12 cellular contexts compared by ENCODE assay signal in the genomic region with DNA sequence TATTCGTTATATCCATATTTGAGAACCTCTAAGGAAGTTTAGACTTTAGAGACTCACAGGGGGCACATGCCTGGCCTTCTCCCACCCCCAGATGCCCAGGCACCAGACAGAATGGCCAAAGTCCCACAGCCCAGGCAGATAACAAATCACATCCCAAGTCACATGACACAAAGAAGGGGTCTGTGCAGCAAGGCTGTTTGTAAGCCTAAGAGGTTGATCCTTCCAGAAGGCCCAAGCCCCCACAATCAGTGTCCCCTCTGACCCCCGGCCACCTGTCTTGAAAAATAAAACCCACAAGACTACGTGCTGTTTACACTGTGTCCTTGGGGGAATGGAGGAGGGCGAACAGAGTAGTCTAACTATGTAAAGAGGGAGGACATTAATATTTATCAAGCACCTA. TPM values are rescaled to one million over a fixed set of nuclear protein-coding genes. Genes with fewer than 3 reads are reported as not detected.
A peak's percentile ranks its signal among the peaks of the same experiment; 100 is the strongest.
DNase-seq lines count a peak whose midpoint lies in the region; ATAC-seq, FAIRE-seq and TF ChIP-seq lines count a peak whose summit lies in the region.
"Had no signal": no experiment of that assay in that cellular context is flagged by ENCODE, and none has a peak within 500 bp of the region (broad histone marks: within the 10 kb centered on the region; RNA-seq: fewer than 3 reads in every experiment).

No MANE protein-coding gene starts in this region.

- POLR2A ChIA-PET in GM12878 (lab: Charles Lee): interaction anchor here (1.4 kb wide), 1 partner anchor 58 kb away, joined by 3 read pairs; no protein-coding TSS in a partner anchor

- SMC1A ChIA-PET in GM12878 (lab: Charles Lee; ENCODE audit: uncharacterized antibody, unreplicated experiment): interaction anchor here (1.2 to 17.6 kb wide), 2 partner anchors 23 to 59 kb away, joined by 4 to 416 read pairs; no protein-coding TSS in a partner anchor

- ATAC-seq in left cardiac atrium (no peak), GM12878 (no peak)
- ATAC-seq: activated CD8-positive, alpha-beta memory T cell treated with anti-CD3 and anti-CD28 coated beads, Interleukin-2, amount 10 ng/mL, durations not matched to agents 7 days and 5 days had no signal

- H3K27me3 ChIP-seq in cardiac muscle cell: no peaks in the 10 kb centered on the region
- H3K27me3 ChIP-seq in GM12878 (replicated peaks in 1 of 2; ENCODE audit: control insufficient read depth in 2 of 2, insufficient read depth in 2 of 2, low read length in 1 of 2): no peaks in the 10 kb centered on the region
- H3K27me3 ChIP-seq in mucosa of stomach (ENCODE audit: control insufficient read depth, insufficient read depth, low read length): no peaks in the 10 kb centered on the region
- no peaks in the 10 kb centered on the region for H3K27me3 ChIP-seq in tibial nerve
- no peaks in the 10 kb centered on the region for H3K27me3 ChIP-seq in suprapubic skin

- TF ChIP-seq CTCF in cardiac muscle cell (IDR thresholded peaks at IDR 0.05; ENCODE audit: low read depth, low read length) (no peak), GM12878 (IDR thresholded peaks at IDR 0.05 in 2 of 3, conservative IDR thresholded peaks at IDR 0.05 in 1 of 3; ENCODE audit: control insufficient read depth in 2 of 3, extremely low read depth in 1 of 3, insufficient read depth in 1 of 3, low read depth in 3 of 3, low read length in 3 of 3) (no peak), tibial nerve (IDR thresholded peaks at IDR 0.05) (no peak), suprapubic skin (IDR thresholded peaks at IDR 0.05) (no peak), D721Med (IDR thresholded peaks at IDR 0.05; ENCODE audit: insufficient read depth, missing control alignments) (no peak)

- TF ChIP-seq POLR2A in GM12878 (IDR thresholded peaks at IDR 0.05; ENCODE audit: low read depth, low read length) (no peak), tibial nerve (IDR thresholded peaks at IDR 0.05) (no peak), suprapubic skin (IDR thresholded peaks at IDR 0.05) (no peak), erythroblast (IDR thresholded peaks at IDR 0.05; ENCODE audit: low read length) (no peak)

- peak overlapping the region; percentile 93 for H3K4me2 ChIP-seq in GM12878 (ENCODE audit: control insufficient read depth, insufficient read depth)

- 76% methylated on average over 4 of the region's 4 CpGs for WGBS in GM12878 (ENCODE audit: insufficient coverage, insufficient replicate concordance, low lambda C conversion rate, missing lambda C conversion rate)
- WGBS in tibial nerve, 2 donors: 17 to 27% methylated on average over 4 of the region's 4 CpGs
- 41% methylated on average over 4 of the region's 4 CpGs for WGBS in suprapubic skin

- H2AFZ ChIP-seq in GM12878 (ENCODE audit: control insufficient read depth, low read depth, low read length): no peak overlapping the region

- FAIRE-seq in GM12878 (lab: Jason Lieb, UNC): no peak
- FAIRE-seq in D721Med (lab: Jason Lieb, UNC): no peak
- FAIRE-seq: bronchial epithelial cell had no signal

- no peak for TF ChIP-seq RAD21 in GM12878 (IDR thresholded peaks at IDR 0.05; ENCODE audit: insufficient read depth, low read depth, low read length)

- H3K79me2 ChIP-seq in GM12878 (ENCODE audit: control insufficient read depth, insufficient read depth, low read length): peaks cover 94% of the 10 kb centered on the region

- DNase-seq in cardiac muscle cell (ENCODE audit: low read depth in 1 of 2, low spot score in 1 of 2) (no peak), left cardiac atrium (no peak), GM12878 (ENCODE audit: low read depth, low spot score) (no peak), tibial nerve (ENCODE audit: low spot score in 2 of 2) (no peak), suprapubic skin (ENCODE audit: low spot score in 2 of 2) (no peak), erythroblast (lab: John Stamatoyannopoulos, UW) (no peak), D721Med (ENCODE audit: insufficient read length, low spot score) (no peak)
- DNase-seq: activated CD8-positive, alpha-beta memory T cell treated with anti-CD3 and anti-CD28 coated beads, Interleukin-2, amount 10 ng/mL, durations not matched to agents 7 days and 5 days; midbrain had no signal

- no peaks in the 10 kb centered on the region for H3K9me3 ChIP-seq in cardiac muscle cell (ENCODE audit: low read depth)
- no peaks in the 10 kb centered on the region for H3K9me3 ChIP-seq in GM12878 (replicated peaks; ENCODE audit: control insufficient read depth, insufficient read depth, low read length)
- no peaks in the 10 kb centered on the region for H3K9me3 ChIP-seq in mucosa of stomach (ENCODE audit: control insufficient read depth, low read length)
- H3K9me3 ChIP-seq in tibial nerve: no peaks in the 10 kb centered on the region
- H3K9me3 ChIP-seq in suprapubic skin: no peaks in the 10 kb centered on the region

- TF ChIP-seq EP300 in GM12878 (IDR thresholded peaks at IDR 0.05; ENCODE audit: borderline replicate concordance in 1 of 2, control insufficient read depth in 1 of 2, low read depth in 2 of 2, low read length in 2 of 2) (no peak), tibial nerve (IDR thresholded peaks at IDR 0.05) (no peak), suprapubic skin (IDR thresholded peaks at IDR 0.05) (no peak)

- H3K4me1 ChIP-seq in cardiac muscle cell (ENCODE audit: low read depth) (peaks cover 79% of the 10 kb centered on the region), GM12878 (ENCODE audit: control insufficient read depth, insufficient read depth, low read length) (peaks cover 64% of the 10 kb centered on the region), mucosa of stomach (ENCODE audit: control insufficient read depth, insufficient read depth, low read length) (peaks cover 69% of the 10 kb centered on the region), tibial nerve (peaks cover 10 to 80% (median 77%) of the 10 kb centered on the region in 4 donors), suprapubic skin (peaks cover 83% of the 10 kb centered on the region)

- H4K20me1 ChIP-seq in GM12878 (ENCODE audit: control insufficient read depth, insufficient read depth): peaks cover 8% of the 10 kb centered on the region

- H3K27ac ChIP-seq in cardiac muscle cell (peak overlapping the region; percentile 87), GM12878 (ENCODE audit: control insufficient read depth, insufficient read depth) (no peak overlapping the region), tibial nerve (peak overlapping the region in 3 of 4 donors; percentile 17 to 100 (median 100)), suprapubic skin (no peak overlapping the region)
- H3K27ac ChIP-seq: C4-2B had no signal

- no peak overlapping the region for H3K9ac ChIP-seq in GM12878 (ENCODE audit: control insufficient read depth, insufficient read depth, low read length)
- H3K9ac ChIP-seq in mucosa of stomach (ENCODE audit: low read length): peak overlapping the region; percentile 14

- H3K4me3 ChIP-seq in cardiac muscle cell (no peak overlapping the region), GM12878 (no peak overlapping the region), mucosa of stomach (ENCODE audit: low read length) (no peak overlapping the region), tibial nerve (peak overlapping the region in 1 of 4 donors; percentile 93), suprapubic skin (no peak overlapping the region)

- no TSS peak for BruUV-seq in GM12878 (replicated peaks; lab: Mats Ljungman, UMichigan)

- intact Hi-C loops in left cardiac atrium (cut with DNase I): no loop called here
- intact Hi-C loops in GM12878 (cut with micrococcal nuclease; ENCODE audit: unreplicated experiment): no loop called here

- CTCF ChIA-PET in GM12878 (lab: Yijun Ruan, JAX): interaction anchor here (0.8 to 2.3 kb wide), 5 partner anchors 8 to 100 kb away, joined by 3 to 24 read pairs (median 3); a partner anchor contains a TSS

- H3K36me3 ChIP-seq in cardiac muscle cell: no peaks in the 10 kb centered on the region
- no peaks in the 10 kb centered on the region for H3K36me3 ChIP-seq in GM12878 (ENCODE audit: control insufficient read depth in 2 of 2, insufficient read depth in 2 of 2, low read length in 1 of 2)
- no peaks in the 10 kb centered on the region for H3K36me3 ChIP-seq in mucosa of stomach (ENCODE audit: control insufficient read depth, insufficient read depth, low read length)
- peaks cover 0 to 7% (median 0%) of the 10 kb centered on the region in 3 donors for H3K36me3 ChIP-seq in tibial nerve
- H3K36me3 ChIP-seq in suprapubic skin: no peaks in the 10 kb centered on the region

- in situ Hi-C loops in GM12878 (cut with MboI): no loop called here

- RAD21 ChIA-PET in GM12878 (lab: Charles Lee; ENCODE audit: unreplicated experiment): interaction anchor here (2.6 to 9.2 kb wide), 3 partner anchors 6 to 63 kb away, joined by 21 to 110 read pairs (median 88); no protein-coding TSS in a partner anchor

RNA-seq across cellular contexts. Expression of a gene that starts 5.1 kb away (rescaled TPM):
- total RNA-seq in cardiac muscle cell (103 and 105 TPM in 2 replicates), left cardiac atrium (10 to 100 TPM; 90.6 to 97.1 TPM), GM12878 (2014; rRNA removed) (65.8 and 73.1 TPM in 2 replicates), GM12878 (2014; rRNA removed; fragmentation: Illumina TruSeq; extraction: Trizol) (42.5 and 44.9 TPM in 2 replicates), GM12878 (2021) (98.2 and 99.5 TPM in 2 replicates), tibial nerve (100 to 1,000 TPM; 117 to 141 (median 123) TPM), suprapubic skin (100 to 1,000 TPM; 147 to 240 (median 215) TPM)
- polyA plus RNA-seq in cardiac muscle cell (82.9 and 108 TPM in 2 replicates), GM12878 (2011; rRNA removed) (55.8 and 82.2 TPM in 2 replicates), GM12878 (2014; fragmentation: Illumina TruSeq; extraction: Trizol) (60.8 and 79.9 TPM in 2 replicates), GM12878 (2014; fragmentation: Nextera tagmentation; extraction: Ambion mirVana) (10 to 100 TPM; 17.3 to 19.0 TPM), GM12878 (2014; rRNA removed) (72.6 and 76.7 TPM in 2 replicates), GM12878 (2016; fragmentation: Nextera tagmentation; extraction: Ambion mirVana) (10 to 100 TPM; 33.0 to 40.7 TPM)
- total RNA-seq in GM12878 (2013; cell fraction: nucleolus; rRNA removed): 60.6 and 61.3 TPM in 2 replicates
- polyA plus RNA-seq in GM12878 (2011; ENCODE audit: low read depth): 43.7 TPM
- polyA plus RNA-seq in GM12878 (2011; cell fraction: cytosol; rRNA removed): 107 and 130 TPM in 2 replicates
- polyA plus RNA-seq in GM12878 (2011; cell fraction: nucleus; rRNA removed): 96.3 and 105 TPM in 2 replicates
- polyA plus RNA-seq in GM12878 (2012): 55.5 and 61.5 TPM in 2 replicates
- 87.3 and 116 TPM in 2 replicates for polyA minus RNA-seq in GM12878 (2011; rRNA and poly(A)+ RNA removed)
- 35.7 and 38.5 TPM in 2 replicates for polyA minus RNA-seq in GM12878 (2011; cell fraction: cytosol; rRNA and poly(A)+ RNA removed)
- polyA minus RNA-seq in GM12878 (2011; cell fraction: nucleus; rRNA and poly(A)+ RNA removed): 43.9 and 46.0 TPM in 2 replicates

RNA-seq across cellular contexts. Expression of a gene that starts 22.9 kb away (rescaled TPM):
- total RNA-seq in cardiac muscle cell (1.6 TPM in 2 replicates), left cardiac atrium (1 to 10 TPM; 2.7 to 2.8 TPM), GM12878 (2014; rRNA removed) (0.71 and 0.79 TPM in 2 replicates), GM12878 (2014; rRNA removed; fragmentation: Illumina TruSeq; extraction: Trizol) (0.85 and 0.97 TPM in 2 replicates), GM12878 (2021) (0.48 and 1.1 TPM in 2 replicates), tibial nerve (1 to 10 TPM; 2.3 to 4.2 (median 3.3) TPM), suprapubic skin (10 to 100 TPM in 2 of 4 donors, 1 to 10 TPM in 2; 4.7 to 96.5 (median 10.0) TPM)
- polyA plus RNA-seq in cardiac muscle cell (1.7 and 2.9 TPM in 2 replicates), GM12878 (2011; rRNA removed) (0.42 and 0.49 TPM in 2 replicates), GM12878 (2014; fragmentation: Illumina TruSeq; extraction: Trizol) (0.93 and 1.5 TPM in 2 replicates), GM12878 (2014; fragmentation: Nextera tagmentation; extraction: Ambion mirVana) (under 1 TPM; 0.53 to 0.68 TPM), GM12878 (2014; rRNA removed) (0.76 and 1.5 TPM in 2 replicates), GM12878 (2016; fragmentation: Nextera tagmentation; extraction: Ambion mirVana) (under 1 TPM; 0.83 to 0.84 TPM)
- total RNA-seq in GM12878 (2013; cell fraction: nucleolus; rRNA removed): 1.3 and 1.6 TPM in 2 replicates
- 0.30 TPM for polyA plus RNA-seq in GM12878 (2011; ENCODE audit: low read depth)
- polyA plus RNA-seq in GM12878 (2011; cell fraction: cytosol; rRNA removed): 0.13 and 0.18 TPM in 2 replicates
- 1.7 and 1.9 TPM in 2 replicates for polyA plus RNA-seq in GM12878 (2011; cell fraction: nucleus; rRNA removed)
- 0.73 and 0.87 TPM in 2 replicates for polyA plus RNA-seq in GM12878 (2012)
- 0.66 and 0.77 TPM in 2 replicates for polyA minus RNA-seq in GM12878 (2011; rRNA and poly(A)+ RNA removed)
- polyA minus RNA-seq in GM12878 (2011; cell fraction: cytosol; rRNA and poly(A)+ RNA removed): not detected in 2 replicates
- 0.48 TPM in 1 of 2 replicates, not detected in the other for polyA minus RNA-seq in GM12878 (2011; cell fraction: nucleus; rRNA and poly(A)+ RNA removed)

RNA-seq across cellular contexts. Expression of a gene that starts 58.9 kb away (rescaled TPM):
- total RNA-seq in cardiac muscle cell (22.6 and 34.4 TPM in 2 replicates), left cardiac atrium (10 to 100 TPM; 29.2 to 38.1 TPM), GM12878 (2014; rRNA removed) (35.2 and 36.7 TPM in 2 replicates), GM12878 (2014; rRNA removed; fragmentation: Illumina TruSeq; extraction: Trizol) (35.1 and 38.9 TPM in 2 replicates), GM12878 (2021) (47.0 and 51.6 TPM in 2 replicates), tibial nerve (10 to 100 TPM; 13.5 to 23.2 (median 22.4) TPM), suprapubic skin (10 to 100 TPM; 19.6 to 35.4 (median 29.1) TPM)
- polyA plus RNA-seq in cardiac muscle cell (59.6 and 66.7 TPM in 2 replicates), GM12878 (2011; rRNA removed) (36.8 and 40.8 TPM in 2 replicates), GM12878 (2014; fragmentation: Illumina TruSeq; extraction: Trizol) (44.2 and 45.7 TPM in 2 replicates), GM12878 (2014; fragmentation: Nextera tagmentation; extraction: Ambion mirVana) (100 to 1,000 TPM; 113 to 132 TPM), GM12878 (2014; rRNA removed) (43.0 and 46.7 TPM in 2 replicates), GM12878 (2016; fragmentation: Nextera tagmentation; extraction: Ambion mirVana) (10 to 100 TPM; 96.6 to 96.8 TPM)
- total RNA-seq in GM12878 (2013; cell fraction: nucleolus; rRNA removed): 13.6 and 15.4 TPM in 2 replicates
- polyA plus RNA-seq in GM12878 (2011; ENCODE audit: low read depth): 14.3 TPM
- 27.3 and 32.5 TPM in 2 replicates for polyA plus RNA-seq in GM12878 (2011; cell fraction: cytosol; rRNA removed)
- polyA plus RNA-seq in GM12878 (2011; cell fraction: nucleus; rRNA removed): 15.2 and 19.4 TPM in 2 replicates
- polyA plus RNA-seq in GM12878 (2012): 28.8 and 29.7 TPM in 2 replicates
- polyA minus RNA-seq in GM12878 (2011; rRNA and poly(A)+ RNA removed): 7.5 and 12.4 TPM in 2 replicates
- polyA minus RNA-seq in GM12878 (2011; cell fraction: cytosol; rRNA and poly(A)+ RNA removed): 6.7 and 9.7 TPM in 2 replicates
- 4.4 and 8.9 TPM in 2 replicates for polyA minus RNA-seq in GM12878 (2011; cell fraction: nucleus; rRNA and poly(A)+ RNA removed)

Comparison
In these comparisons a context has a peak if more than half of its experiments do, and no peak if none do; other contexts are left out.
1. H3K27ac ChIP-seq: peak in cardiac muscle cell (single experiment) and tibial nerve (3 of 4); none in GM12878 (single experiment) and suprapubic skin (single experiment).